13 cellular contexts compared by ENCODE assay signal in the genomic region with DNA sequence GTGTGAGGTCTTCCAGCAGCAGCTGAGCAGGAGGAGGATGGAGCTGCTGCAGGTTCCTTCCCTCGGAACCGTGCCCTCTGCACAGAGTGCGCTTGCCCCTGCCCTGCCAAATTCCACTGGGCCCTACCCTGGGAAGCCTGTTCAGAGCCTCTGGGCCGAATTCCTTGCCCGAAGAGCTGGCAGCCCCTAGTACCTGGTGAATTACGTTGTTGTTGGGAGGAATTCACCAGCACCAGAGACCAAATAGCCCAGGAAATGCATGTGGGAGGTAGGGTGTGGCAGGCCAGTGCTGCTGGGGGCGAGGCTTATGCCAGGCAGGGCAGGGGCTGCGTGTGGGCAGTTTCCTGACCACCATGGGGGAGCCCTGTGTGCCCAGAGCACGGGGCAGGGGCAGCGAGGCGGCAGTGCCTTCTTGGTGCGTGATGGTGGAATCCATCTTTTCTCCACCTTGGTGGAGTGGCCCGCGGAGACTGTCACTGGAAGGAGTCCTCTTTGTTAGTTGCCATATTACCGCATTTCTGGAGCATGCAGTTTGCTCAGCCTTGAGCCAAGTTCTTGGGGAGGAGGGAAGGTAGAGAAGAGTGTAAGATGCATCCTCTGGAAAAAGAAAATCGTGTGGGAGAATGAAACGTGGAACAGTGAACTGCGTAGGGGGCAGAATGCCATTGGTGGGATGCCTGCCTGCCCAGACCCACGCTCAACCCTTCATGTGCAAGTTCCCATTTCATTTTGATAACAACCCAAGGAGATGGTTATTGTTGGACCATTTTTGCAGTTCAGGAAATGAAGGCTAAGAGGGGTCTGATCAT. TPM values are rescaled to one million over a fixed set of nuclear protein-coding genes. Genes with fewer than 3 reads are reported as not detected.
DNase-seq lines count a peak whose midpoint lies in the region; ATAC-seq and TF ChIP-seq lines count a peak whose summit lies in the region.
"Had no signal": no experiment of that assay in that cellular context is flagged by ENCODE, and none has a peak within 500 bp of the region (broad histone marks: within the 10 kb centered on the region; RNA-seq: fewer than 3 reads in every experiment).

No MANE protein-coding gene starts in this region.

- H3K9me3 ChIP-seq in HUES48 (ENCODE audit: control insufficient read depth, insufficient read depth, low read length) (no peaks in the 10 kb centered on the region), endodermal cell (ENCODE audit: control insufficient read depth, low read length) (no peaks in the 10 kb centered on the region)

- CTCF ChIA-PET in HEK293T (lab: Yijun Ruan, JAX) = interaction anchor here (0.7 kb wide), 1 partner anchor 36 kb away, joined by 3 read pairs; no protein-coding TSS in a partner anchor

- H3K27me3 ChIP-seq in HUES48 (ENCODE audit: control insufficient read depth, insufficient read depth, low read length) = peaks cover 4% of the 10 kb centered on the region; the same call in 1 of the 2 replicates
- H3K27me3 ChIP-seq in endodermal cell (ENCODE audit: control insufficient read depth, insufficient read depth, low read length, poor library complexity, severe bottlenecking) = no peaks in the 10 kb centered on the region

- peaks cover 47% of the 10 kb centered on the region for H3K4me1 Mint-ChIP-seq in endodermal cell
- peaks cover 44% of the 10 kb centered on the region for H3K4me1 Mint-ChIP-seq in neural crest cell

- peaks cover 26% of the 10 kb centered on the region for H3K4me1 ChIP-seq in HUES48 (ENCODE audit: control insufficient read depth, insufficient read depth, low read length)
- peaks cover 23% of the 10 kb centered on the region for H3K4me1 ChIP-seq in endodermal cell (ENCODE audit: control insufficient read depth, insufficient read depth, low read length)

- H3K9ac ChIP-seq in HUES48 (ENCODE audit: low read depth, low read length) (no peak overlapping the region), endodermal cell (ENCODE audit: extremely low read depth, low read length, poor library complexity, severe bottlenecking) (peak overlapping the region; percentile 72)

- intact Hi-C loops in sciatic nerve (cut with DNase I) = loop anchor here (5.0 kb wide), 1 partner anchor 1688 kb away; no protein-coding TSS in a partner anchor

- POLR2A ChIA-PET in HEK293T (lab: Yijun Ruan, JAX) = interaction anchor here (1.2 kb wide), 1 partner anchor 11 kb away, joined by 4 read pairs; no protein-coding TSS in a partner anchor

- H3K4me3 Mint-ChIP-seq in endodermal cell = peak overlapping the region; percentile 86
- H3K4me3 Mint-ChIP-seq in neural crest cell = peak overlapping the region; percentile 80
- H3K4me3 Mint-ChIP-seq: memory B cell had no signal

- H3K4me3 ChIP-seq in HUES48 (ENCODE audit: low read depth, low read length) (peak overlapping the region; percentile 84), endodermal cell (ENCODE audit: low read length) (peak overlapping the region; percentile 95)

- peak overlapping the region; percentile 14 for H3K27ac ChIP-seq in HUES48 (ENCODE audit: low read depth, low read length)
- H3K27ac ChIP-seq in endodermal cell (ENCODE audit: low read depth, low read length) = peak overlapping the region; percentile 92

- no peaks in the 10 kb centered on the region for H3K27me3 Mint-ChIP-seq in endodermal cell (ENCODE audit: insufficient read depth)
- peaks cover 13% of the 10 kb centered on the region for H3K27me3 Mint-ChIP-seq in neural crest cell (ENCODE audit: low read depth)

- H3K9me3 Mint-ChIP-seq in endodermal cell = no peaks in the 10 kb centered on the region
- H3K9me3 Mint-ChIP-seq in neural crest cell = no peaks in the 10 kb centered on the region
- H3K9me3 Mint-ChIP-seq: CD4-positive, CD25-positive, alpha-beta regulatory T cell; memory B cell had no signal

- peak; percentile 14 for DNase-seq in A172 (ENCODE audit: low spot score)
- peak; percentile 51 for DNase-seq in endodermal cell
- no peak for DNase-seq in neural crest cell (ENCODE audit: low read depth, low spot score)
- no peak for DNase-seq in inferior parietal cortex (ENCODE audit: extremely low spot score)
- DNase-seq in sciatic nerve (ENCODE audit: low spot score) = no peak
- no peak for DNase-seq in HEK293T (ENCODE audit: extremely low spot score)
- DNase-seq: activated gamma-delta T cell treated with Interleukin-2 at 50 U/mL for 16 hours; CD4-positive, CD25-positive, alpha-beta regulatory T cell; NCI-H1105; stimulated activated CD4-positive, alpha-beta T cell treated with anti-CD3 and anti-CD28 coated beads, Interleukin-2, amount 100 ng/mL, for 48 hours had no signal

- H3K36me3 ChIP-seq in HUES48 (ENCODE audit: control insufficient read depth, insufficient read depth, low read length) = no peaks in the 10 kb centered on the region
- peaks cover 7% of the 10 kb centered on the region for H3K36me3 ChIP-seq in endodermal cell (ENCODE audit: control insufficient read depth, insufficient read depth, low read length)

- no peak for TF ChIP-seq CTCF in endodermal cell (conservative IDR thresholded peaks at IDR 0.05)
- TF ChIP-seq CTCF in neural crest cell (conservative IDR thresholded peaks at IDR 0.05) = no peak

- H3K27ac Mint-ChIP-seq in endodermal cell = peak overlapping the region; percentile 6
- H3K27ac Mint-ChIP-seq in neural crest cell (ENCODE audit: unreplicated experiment) = no peak overlapping the region
- H3K27ac Mint-ChIP-seq: CD4-positive, CD25-positive, alpha-beta regulatory T cell; memory B cell had no signal

- WGBS in endodermal cell (ENCODE audit: insufficient coverage in 1 of 2, insufficient read length in 1 of 2), 2 experiments = 79 to 90% methylated on average over 16 to 19 of the region's 19 CpGs

- peaks cover 1% of the 10 kb centered on the region for H3K36me3 Mint-ChIP-seq in endodermal cell (ENCODE audit: low read depth)
- peaks cover 3% of the 10 kb centered on the region for H3K36me3 Mint-ChIP-seq in neural crest cell (ENCODE audit: low read depth)
- H3K36me3 Mint-ChIP-seq: memory B cell had no signal

- no peak for ATAC-seq in GM18519 (IDR thresholded peaks at IDR 0.05; ENCODE audit: low FRiP score, unreplicated experiment)
- no peak for ATAC-seq in sciatic nerve

TF ChIP-seq in HEK293T, 16 proteins besides CTCF, POLR2A, EP300 and RAD21:
- TF ChIP-seq HDGF (IDR thresholded peaks at IDR 0.05; ENCODE audit: borderline replicate concordance) (no peak), LEF1 (IDR thresholded peaks at IDR 0.05; ENCODE audit: borderline replicate concordance) (no peak), BHLHE40 (IDR thresholded peaks at IDR 0.05; ENCODE audit: borderline replicate concordance) (no peak), FOXM1 (IDR thresholded peaks at IDR 0.05; ENCODE audit: borderline replicate concordance) (no peak), ZNF384 (IDR thresholded peaks at IDR 0.05) (no peak), L3MBTL2 (conservative IDR thresholded peaks at IDR 0.05) (no peak), FOXK2 (IDR thresholded peaks at IDR 0.05) (no peak), SP1 (IDR thresholded peaks at IDR 0.05) (no peak), NFRKB (IDR thresholded peaks at IDR 0.05) (no peak), CTBP1 (IDR thresholded peaks at IDR 0.05; ENCODE audit: borderline replicate concordance) (no peak)

RNA-seq across cellular contexts. Expression of a gene that starts 2.3 kb away (rescaled TPM):
- total RNA-seq in A172 (2014; rRNA removed; shearing (Covaris generic)) = 122 and 123 TPM in 2 replicates
- 100 to 1,000 TPM; 103 to 165 TPM for total RNA-seq in endodermal cell
- polyA plus RNA-seq in endodermal cell (2013, experiment 1 of 2) = 133 TPM
- 140 TPM for polyA plus RNA-seq in endodermal cell (2013, experiment 2 of 2)
- total RNA-seq in neural crest cell = 28.2 and 30.7 TPM in 2 replicates
- 111 TPM for total RNA-seq in sciatic nerve

Comparison
In these comparisons a context has a peak if more than half of its experiments do, and no peak if none do; other contexts are left out.
1. DNase-seq: peak in A172 (single experiment) and endodermal cell (single experiment); none in neural crest cell (single experiment), inferior parietal cortex (single experiment), sciatic nerve (single experiment) and HEK293T (single experiment).